ENCODE assay signal across 8 cellular contexts in genomic region chr9:7799234-7799933, GRCh38. TPM values are rescaled to one million over a fixed set of nuclear protein-coding genes. Genes with fewer than 3 reads are reported as not detected.
DNase-seq lines count a peak whose midpoint lies in the region; ATAC-seq, FAIRE-seq and TF ChIP-seq lines count a peak whose summit lies in the region.

Gene DMAC1 (minus strand): TSS chr9:7799778. CDS start chr9:7799734, 44 bp downstream.

- H3K4me1 Mint-ChIP-seq in activated B cell treated with CpG ODN at 0.5 μM for 24 hours, result peaks cover 20% of the 10 kb centered on the region

- no peak for TF ChIP-seq EP300 in A549 (IDR thresholded peaks at IDR 0.05)

- TF ChIP-seq CTCF in A549 (IDR thresholded peaks at IDR 0.05) (no peak), activated B cell treated with CpG ODN at 0.5 μM for 24 hours (IDR thresholded peaks at IDR 0.05) (no peak)

- H3K9me3 Mint-ChIP-seq in activated B cell treated with CpG ODN at 0.5 μM for 24 hours, result no peaks in the 10 kb centered on the region

- peak within 1 kb of the TSS; percentile 91 for H3K4me3 Mint-ChIP-seq in activated B cell treated with CpG ODN at 0.5 μM for 24 hours

- FAIRE-seq in A549 (lab: Jason Lieb, UNC) (peak; percentile 36), islet of Langerhans (lab: Jason Lieb, UNC) (peak; percentile 84)

- peak; percentile 96 to 97 for ATAC-seq in A549
- peak; percentile 81 for ATAC-seq in GM18520 (IDR thresholded peaks at IDR 0.05; ENCODE audit: unreplicated experiment)
- ATAC-seq in HG03066 (IDR thresholded peaks at IDR 0.05; ENCODE audit: low read depth, unreplicated experiment), result peak; percentile 93
- ATAC-seq in activated B cell treated with CpG ODN at 0.5 μM for 24 hours (ENCODE audit: low read depth), result peak; percentile 93

- TF ChIP-seq POLR2A in A549 (IDR thresholded peaks at IDR 0.05; ENCODE audit: low read length), result peak; percentile 67

- CTCF ChIA-PET in A549 (lab: Yijun Ruan, JAX), result no interaction called here
- CTCF ChIA-PET in activated B cell treated with CpG ODN at 0.5 μM for 24 hours (lab: Charles Lee), result interaction anchor here (1.7 kb wide), 1 partner anchor 229 kb away, joined by 3 read pairs; no protein-coding TSS in a partner anchor

- H3K4me1 ChIP-seq in A549, result peaks cover 6% of the 10 kb centered on the region

- peak; percentile 66 to 93 for DNase-seq in A549 (ENCODE audit: low read depth in 1 of 2, low spot score in 1 of 2)
- DNase-seq in NCI-H2171 (lab: John Stamatoyannopoulos, UW), result peak; percentile 58
- peak; percentile 59 for DNase-seq in activated B cell treated with CpG ODN at 0.5 μM for 24 hours
- DNase-seq in caudate nucleus (lab: John Stamatoyannopoulos, UW), result peak in 58 of 61 donors; percentile 31 to 90 (median 74)
- peak; percentile 69 for DNase-seq in stimulated activated CD4-positive, alpha-beta T cell treated with anti-CD3 and anti-CD28 coated beads, Interleukin-12 subunit alpha, Interleukin-12 subunit beta, amount 100 ng/mL, for 4 hours

- no peak for TF ChIP-seq RAD21 in A549 (conservative IDR thresholded peaks at IDR 0.05 in 1 of 2, IDR thresholded peaks at IDR 0.05 in 1 of 2)

- no peaks in the 10 kb centered on the region for H3K27me3 Mint-ChIP-seq in activated B cell treated with CpG ODN at 0.5 μM for 24 hours

- POLR2A ChIA-PET in A549 (lab: Yijun Ruan, JAX) (no interaction called here), activated B cell treated with CpG ODN at 0.5 μM for 24 hours (lab: Charles Lee) (interaction anchor here (0.6 kb wide), 5 partner anchors 10 to 1387 kb away, joined by 3 to 7 read pairs (median 3); no protein-coding TSS in a partner anchor)

- H3K4me2 ChIP-seq in A549, result peak within 1 kb of the TSS; percentile 91

- intact Hi-C loops in activated B cell treated with CpG ODN at 0.5 μM for 24 hours (cut with micrococcal nuclease), result loop anchor here (1.0 kb wide), 2 partner anchors 43 to 177 kb away; no protein-coding TSS in a partner anchor

- peak within 1 kb of the TSS; percentile 96 for H3K27ac Mint-ChIP-seq in activated B cell treated with CpG ODN at 0.5 μM for 24 hours

- 1% methylated on average over 25 of the region's 46 CpGs for WGBS in A549 (ENCODE audit: missing lambda C conversion rate)

- H3K36me3 Mint-ChIP-seq in activated B cell treated with CpG ODN at 0.5 μM for 24 hours (ENCODE audit: low read depth), result peaks cover 34% of the 10 kb centered on the region

- H3K4me3 ChIP-seq in A549, result peak within 1 kb of the TSS; percentile 67

- H3K9me3 ChIP-seq in A549, result no peaks in the 10 kb centered on the region

- H3K27ac ChIP-seq in A549 (peak within 1 kb of the TSS; percentile 82 to 99), caudate nucleus (ENCODE audit: low read depth, low read length) (peak within 1 kb of the TSS; percentile 72)

TF ChIP-seq in A549, 52 proteins besides CTCF, POLR2A, EP300 and RAD21:
- TF ChIP-seq CBX8 (IDR thresholded peaks at IDR 0.05), result no peak
- peak; percentile 84; the same call in 1 of the 2 replicates for TF ChIP-seq PHF8 (IDR thresholded peaks at IDR 0.05; ENCODE audit: borderline replicate concordance, low read depth)
- peak; percentile 18; the same call in 1 of the 2 replicates for TF ChIP-seq GATA3 (IDR thresholded peaks at IDR 0.05; ENCODE audit: borderline replicate concordance)
- TF ChIP-seq CHD2 (IDR thresholded peaks at IDR 0.05; ENCODE audit: low read length, partially characterized antibody), result no peak
- TF ChIP-seq JUN (IDR thresholded peaks at IDR 0.05), result peak; percentile 62 to 90; a peak in 3 of 5 replicates
- TF ChIP-seq, protein P1, sequence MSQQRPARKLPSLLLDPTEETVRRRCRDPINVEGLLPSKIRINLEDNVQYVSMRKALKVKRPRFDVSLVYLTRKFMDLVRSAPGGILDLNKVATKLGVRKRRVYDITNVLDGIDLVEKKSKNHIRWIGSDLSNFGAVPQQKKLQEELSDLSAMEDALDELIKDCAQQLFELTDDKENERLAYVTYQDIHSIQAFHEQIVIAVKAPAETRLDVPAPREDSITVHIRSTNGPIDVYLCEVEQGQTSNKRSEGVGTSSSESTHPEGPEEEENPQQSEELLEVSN (IDR thresholded peaks at IDR 0.05; ENCODE audit: borderline replicate concordance, low read depth), result peak; percentile 68; the same call in 1 of the 2 replicates
- no peak for TF ChIP-seq HES2 (IDR thresholded peaks at IDR 0.05)
- TF ChIP-seq BCL3 (IDR thresholded peaks at IDR 0.05), result peak; percentile 63; the same call in 1 of the 3 replicates
- peak; percentile 78 for TF ChIP-seq USF2 (IDR thresholded peaks at IDR 0.05)
- peak; percentile 66 for TF ChIP-seq MYC (IDR thresholded peaks at IDR 0.05; ENCODE audit: borderline replicate concordance, low read length)
- TF ChIP-seq, protein P2, sequence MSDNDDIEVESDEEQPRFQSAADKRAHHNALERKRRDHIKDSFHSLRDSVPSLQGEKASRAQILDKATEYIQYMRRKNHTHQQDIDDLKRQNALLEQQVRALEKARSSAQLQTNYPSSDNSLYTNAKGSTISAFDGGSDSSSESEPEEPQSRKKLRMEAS (IDR thresholded peaks at IDR 0.05), result peak; percentile 86
- no peak for TF ChIP-seq KDM5A (IDR thresholded peaks at IDR 0.05)

RNA-seq across cellular contexts. Expression of gene DMAC1, which starts in this region (rescaled TPM):
- polyA plus RNA-seq in A549 (2011; rRNA removed), result 58.9 and 91.5 TPM in 2 replicates
- polyA plus RNA-seq in A549 (2012; cell fraction: cytosol; rRNA removed), result 25.9 and 28.5 TPM in 2 replicates
- polyA plus RNA-seq in A549 (2012; cell fraction: nucleus; rRNA removed), result 18.4 and 21.2 TPM in 2 replicates
- 33.1 to 40.4 TPM (median 34.3 TPM) in 3 replicates for polyA plus RNA-seq in A549 (2017; fragmentation: RNase III; extraction: RNeasy Plus Mini Kit Qiagen cat#74134 plus additional on column Dnase treatment)
- 10.8 and 10.9 TPM in 2 replicates for polyA minus RNA-seq in A549 (2011; rRNA and poly(A)+ RNA removed)
- total RNA-seq in activated B cell treated with CpG ODN at 0.5 μM for 24 hours, result 35.3 and 44.0 TPM in 2 replicates

Comparison
In these comparisons a context has a peak if more than half of its experiments do, and no peak if none do; other contexts are left out.
1. Peak in every context shown above with its lines: DNase-seq, ATAC-seq, H3K4me3 ChIP-seq and H3K27ac ChIP-seq.